In genomic region chr3:66858656-66859381, GRCh38 we compare ENCODE assay signal across 17 cellular contexts.
A peak's percentile ranks its signal among the peaks of the same experiment; 100 is the strongest.
DNase-seq lines count a peak whose midpoint lies in the region; ATAC-seq and TF ChIP-seq lines count a peak whose summit lies in the region.
"Had no signal": no experiment of that assay in that cellular context is flagged by ENCODE, and none has a peak within 500 bp of the region (broad histone marks: within the 10 kb centered on the region; RNA-seq: fewer than 3 reads in every experiment).

No MANE protein-coding gene starts in this region.

- H3K4me3 ChIP-seq in OCI-LY7 (ENCODE audit: low read depth, low read length, poor library complexity, severe bottlenecking): no peak overlapping the region
- no peak overlapping the region for H3K4me3 ChIP-seq in fibroblast of villous mesenchyme (ENCODE audit: low read depth, low read length)
- no peak overlapping the region for H3K4me3 ChIP-seq in upper lobe of right lung
- H3K4me3 ChIP-seq: heart right ventricle had no signal

- peaks cover 3% of the 10 kb centered on the region for H3K27me3 Mint-ChIP-seq in chondrocyte (ENCODE audit: low read depth)

- no peaks in the 10 kb centered on the region for H3K4me1 ChIP-seq in OCI-LY7 (ENCODE audit: insufficient read depth, low read length, poor library complexity, severe bottlenecking)
- H3K4me1 ChIP-seq in upper lobe of right lung: no peaks in the 10 kb centered on the region
- H3K4me1 ChIP-seq: heart right ventricle had no signal

- no peaks in the 10 kb centered on the region for H3K9me2 ChIP-seq in OCI-LY7 (ENCODE audit: insufficient read depth, low read length)

- no TSS peak for BruUV-seq in OCI-LY7 (replicated peaks; lab: Mats Ljungman, UMichigan)

- peak; percentile 4 for DNase-seq in activated CD4-positive, alpha-beta T cell treated with anti-CD3 and anti-CD28 coated beads for 48 hours
- no peak for DNase-seq in activated CD4-positive, alpha-beta T cell treated with anti-CD3 and anti-CD28 coated beads for 4 hours
- DNase-seq in OCI-LY7 (ENCODE audit: low spot score) (no peak), fibroblast of villous mesenchyme (ENCODE audit: low read depth) (no peak), upper lobe of right lung (no peak), chondrocyte (ENCODE audit: low spot score) (no peak), COLO829 (ENCODE audit: low spot score) (no peak), AG20443 (ENCODE audit: low spot score) (no peak)
- DNase-seq: activated B cell treated with CpG ODN at 0.5 μM for 24 hours, caudate nucleus, heart right ventricle, mammary epithelial cell, NCI-H748 treated with DMSO at 0.1 percent for 48 hours, nucleus accumbens, SIG-M5, substantia nigra had no signal

- H3K9me3 ChIP-seq in OCI-LY7 (ENCODE audit: low read length): no peaks in the 10 kb centered on the region
- no peaks in the 10 kb centered on the region for H3K9me3 ChIP-seq in upper lobe of right lung
- H3K9me3 ChIP-seq: heart right ventricle had no signal

- no peak overlapping the region for H2AFZ ChIP-seq in OCI-LY7 (ENCODE audit: low read length)

- no peaks in the 10 kb centered on the region for H3K9me3 Mint-ChIP-seq in chondrocyte (ENCODE audit: low read depth)
- H3K9me3 Mint-ChIP-seq: activated B cell treated with CpG ODN at 0.5 μM for 24 hours; activated naive CD4-positive, alpha-beta T cell treated with anti-CD3 and anti-CD28 coated beads, Interleukin-2, amount 50 U/mL, for 72 hours had no signal

- no peaks in the 10 kb centered on the region for H4K20me1 ChIP-seq in OCI-LY7 (ENCODE audit: insufficient read depth, low read length)

- intact Hi-C loops in OCI-LY7 (cut with micrococcal nuclease; ENCODE audit: unreplicated experiment) (no loop called here), upper lobe of right lung (cut with DNase I) (no loop called here)

- no peaks in the 10 kb centered on the region for H3K27me3 ChIP-seq in upper lobe of right lung
- H3K27me3 ChIP-seq: heart right ventricle had no signal

- peak; percentile 28 for ATAC-seq in upper lobe of right lung
- ATAC-seq: activated naive CD4-positive, alpha-beta T cell treated with anti-CD3 and anti-CD28 coated beads, Interleukin-2, amount 50 U/mL, for 72 hours; heart right ventricle had no signal

- POLR2A ChIA-PET in OCI-LY7 (lab: Charles Lee): no interaction called here

- H3K4me2 ChIP-seq in OCI-LY7 (ENCODE audit: low read length): no peak overlapping the region

- CTCF ChIA-PET in OCI-LY7 (lab: Charles Lee; ENCODE audit: unreplicated experiment): no interaction called here

- H3K4me3 Mint-ChIP-seq in chondrocyte (ENCODE audit: unreplicated experiment): no peak overlapping the region
- H3K4me3 Mint-ChIP-seq: activated B cell treated with CpG ODN at 0.5 μM for 24 hours had no signal

- no peaks in the 10 kb centered on the region for H3K79me2 ChIP-seq in OCI-LY7 (ENCODE audit: insufficient read depth, low read depth, low read length)

- H3K27ac ChIP-seq in OCI-LY7 (ENCODE audit: low read depth, low read length, poor library complexity, severe bottlenecking) (no peak overlapping the region), upper lobe of right lung (no peak overlapping the region)
- H3K27ac ChIP-seq: heart right ventricle had no signal

- no peaks in the 10 kb centered on the region for H3K36me3 Mint-ChIP-seq in chondrocyte (ENCODE audit: low read depth)
- H3K36me3 Mint-ChIP-seq: activated naive CD4-positive, alpha-beta T cell treated with anti-CD3 and anti-CD28 coated beads, Interleukin-2, amount 50 U/mL, for 72 hours had no signal

- no peaks in the 10 kb centered on the region for H3K4me1 Mint-ChIP-seq in chondrocyte (ENCODE audit: low read depth)

- no peak overlapping the region for H3K27ac Mint-ChIP-seq in chondrocyte (ENCODE audit: unreplicated experiment)
- H3K27ac Mint-ChIP-seq: activated B cell treated with CpG ODN at 0.5 μM for 24 hours; activated naive CD4-positive, alpha-beta T cell treated with anti-CD3 and anti-CD28 coated beads, Interleukin-2, amount 50 U/mL, for 72 hours had no signal

- H3K36me3 ChIP-seq in OCI-LY7 (ENCODE audit: insufficient read depth, low read length) (no peaks in the 10 kb centered on the region), upper lobe of right lung (no peaks in the 10 kb centered on the region)
- H3K36me3 ChIP-seq: heart right ventricle had no signal

- TF ChIP-seq CTCF in OCI-LY7 (conservative IDR thresholded peaks at IDR 0.05; ENCODE audit: low read length) (peak; percentile 63), fibroblast of villous mesenchyme (IDR thresholded peaks at IDR 0.05; ENCODE audit: insufficient read depth, low read depth, low read length) (peak; percentile 13), upper lobe of right lung (IDR thresholded peaks at IDR 0.05) (no peak), chondrocyte (IDR thresholded peaks at IDR 0.05) (no peak)

Comparison
In these comparisons a context has a peak if more than half of its experiments do, and no peak if none do; other contexts are left out.
1. CTCF ChIP-seq: peak in OCI-LY7 (single experiment) and fibroblast of villous mesenchyme (single experiment); none in upper lobe of right lung (single experiment) and chondrocyte (single experiment).